19 cellular contexts compared by ENCODE assay signal in the genomic region with DNA sequence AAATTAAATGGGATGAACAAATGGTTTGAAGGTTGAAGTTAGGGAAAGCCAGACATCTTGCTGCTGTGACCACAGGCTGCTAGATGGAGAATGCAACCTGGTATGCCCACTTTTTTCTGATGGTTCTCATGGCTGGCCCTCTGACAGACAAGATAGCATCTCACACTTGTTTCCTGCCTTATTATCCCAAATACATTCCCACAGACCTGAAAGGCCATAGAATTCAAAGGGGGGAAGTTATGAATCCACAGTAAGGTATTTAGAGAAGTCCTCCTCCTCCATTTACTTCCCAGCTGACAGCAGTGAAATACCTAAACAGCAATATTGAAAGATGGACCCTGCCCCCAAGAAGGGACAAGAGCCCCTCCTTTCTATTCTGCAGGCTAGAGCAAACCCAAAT.
"Had no signal": no experiment of that assay in that cellular context is flagged by ENCODE, and none has a peak within 500 bp of the region (broad histone marks: within the 10 kb centered on the region; RNA-seq: fewer than 3 reads in every experiment).

No MANE protein-coding gene starts in this region.

- FAIRE-seq: islet of Langerhans, TTC549 had no signal

- ATAC-seq: body of pancreas; left colon; stimulated activated naive CD8-positive, alpha-beta T cell treated with anti-CD3 and anti-CD28 coated beads, Interleukin-15, amount 100 ng/mL, for 72 hours had no signal

- H3K27me3 ChIP-seq: body of pancreas, ovary, sigmoid colon, spleen had no signal

- H3K4me1 ChIP-seq: body of pancreas, sigmoid colon had no signal

- H3K9me3 ChIP-seq: body of pancreas, ovary, sigmoid colon, spleen had no signal

- H3K4me3 ChIP-seq: body of pancreas, lung, ovary, sigmoid colon, spleen had no signal

- H3K27me3 Mint-ChIP-seq: activated CD4-positive, alpha-beta T cell treated with anti-CD3 and anti-CD28 coated beads, Interleukin-2, amount 10 ng/mL, durations not matched to agents 24 days and 14 days; naive B cell; stimulated activated naive CD8-positive, alpha-beta T cell treated with anti-CD3 and anti-CD28 coated beads, Interleukin-15, amount 100 ng/mL, for 72 hours; type B pancreatic cell had no signal

- DNase-seq: activated CD4-positive, alpha-beta T cell treated with anti-CD3 and anti-CD28 coated beads, Interleukin-2, amount 10 ng/mL, durations not matched to agents 24 days and 14 days; activated CD4-positive, CD25-positive, alpha-beta regulatory T cell; activated naive CD4-positive, alpha-beta T cell treated with anti-CD3 and anti-CD28 coated beads, Interleukin-2, amount 50 U/mL, for 16 hours; activated T-cell treated with anti-CD3 and anti-CD28 coated beads for 4 hours; body of pancreas; central memory CD4-positive, alpha-beta T cell; cortex of kidney; effector memory CD4-positive, alpha-beta T cell; left colon; naive B cell; sigmoid colon; spleen; stimulated activated naive CD8-positive, alpha-beta T cell treated with anti-CD3 and anti-CD28 coated beads, Interleukin-15, amount 100 ng/mL, for 72 hours; SW 1271 had no signal

- H3K4me3 Mint-ChIP-seq: activated CD4-positive, alpha-beta T cell treated with anti-CD3 and anti-CD28 coated beads, Interleukin-2, amount 10 ng/mL, durations not matched to agents 24 days and 14 days; naive B cell; stimulated activated naive CD8-positive, alpha-beta T cell treated with anti-CD3 and anti-CD28 coated beads, Interleukin-15, amount 100 ng/mL, for 72 hours; type B pancreatic cell had no signal

- H3K27ac ChIP-seq: body of pancreas, ovary, sigmoid colon, spleen had no signal

- H3K27ac Mint-ChIP-seq: activated CD4-positive, alpha-beta T cell treated with anti-CD3 and anti-CD28 coated beads, Interleukin-2, amount 10 ng/mL, durations not matched to agents 24 days and 14 days; type B pancreatic cell had no signal

- H3K9me3 Mint-ChIP-seq: activated CD4-positive, alpha-beta T cell treated with anti-CD3 and anti-CD28 coated beads, Interleukin-2, amount 10 ng/mL, durations not matched to agents 24 days and 14 days; naive B cell; stimulated activated naive CD8-positive, alpha-beta T cell treated with anti-CD3 and anti-CD28 coated beads, Interleukin-15, amount 100 ng/mL, for 72 hours; type B pancreatic cell had no signal

- H3K36me3 ChIP-seq: ovary had no signal
